25 cellular contexts compared by ENCODE assay signal in the genomic region with DNA sequence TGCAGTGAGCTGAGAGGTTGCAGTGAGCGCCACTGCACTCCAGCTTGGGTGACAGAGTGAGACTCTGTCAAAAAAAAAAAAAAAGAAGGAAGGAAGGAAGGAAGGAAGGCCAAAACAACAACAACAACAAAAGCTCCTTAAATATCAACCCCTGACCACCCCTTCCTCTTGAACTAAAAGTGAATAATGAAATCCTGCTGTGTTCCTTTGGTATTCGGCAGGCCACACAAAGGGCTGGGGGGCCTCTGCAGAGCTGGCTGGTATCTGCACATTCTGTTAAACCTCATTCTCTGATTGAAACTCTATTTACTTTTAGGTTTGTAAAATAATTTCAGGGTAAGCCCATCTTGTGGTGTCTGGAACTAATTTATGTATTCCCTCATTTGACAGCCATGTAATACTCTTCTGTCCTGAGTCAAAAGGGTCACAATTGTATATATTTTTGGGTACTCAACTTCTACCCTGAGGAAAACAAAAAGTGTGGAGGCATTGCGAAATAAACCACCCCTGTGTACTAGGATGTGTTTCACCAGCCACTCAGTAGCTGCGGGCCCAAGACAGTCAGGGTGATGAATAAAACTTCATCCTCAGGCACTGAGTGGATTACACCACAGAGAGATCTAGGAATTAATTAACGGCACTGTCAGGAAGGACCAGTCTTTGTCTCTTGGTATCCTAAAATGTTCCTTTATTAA.
"Had no signal": no experiment of that assay in that cellular context is flagged by ENCODE, and none has a peak within 500 bp of the region (broad histone marks: within the 10 kb centered on the region; RNA-seq: fewer than 3 reads in every experiment).

No MANE protein-coding gene starts in this region.

- H3K4me3 ChIP-seq: colonic mucosa, dorsolateral prefrontal cortex, pancreas, psoas muscle, right atrium auricular region, spleen, upper lobe of left lung had no signal

- H3K4me1 ChIP-seq: colonic mucosa, foreskin keratinocyte, pancreas, psoas muscle, right atrium auricular region, spleen, upper lobe of left lung had no signal

- H3K36me3 ChIP-seq: colonic mucosa, pancreas, right atrium auricular region, spleen, upper lobe of left lung had no signal

- H3K4me3 Mint-ChIP-seq: activated naive CD8-positive, alpha-beta T cell treated with anti-CD3 and anti-CD28 coated beads for 36 hours; natural killer cell treated with Interleukin-12 subunit alpha and Interleukin-12 subunit beta and Interleukin-15 and Interleukin-18, amount 100 ng/mL, for 72 hours; T-helper 1 cell treated with Interleukin-12 subunit alpha and Interleukin-12 subunit beta and Interleukin-4 antibody, amounts not matched to agents 30 μg/mL and 1 μg/mL, for 36 hours had no signal

- H3K27ac ChIP-seq: colonic mucosa, dorsolateral prefrontal cortex, foreskin keratinocyte, pancreas, psoas muscle, right atrium auricular region, spleen, upper lobe of left lung had no signal

- ATAC-seq: foreskin keratinocyte; left cardiac atrium; natural killer cell treated with Interleukin-12 subunit alpha and Interleukin-12 subunit beta and Interleukin-15 and Interleukin-18, amount 100 ng/mL, for 72 hours; pancreas; psoas muscle; stimulated activated naive CD8-positive, alpha-beta T cell treated with anti-CD3 and anti-CD28 coated beads, Interleukin-15, Interleukin-2, amounts not matched to agents 100 U/mL and 50 U/mL, for 24 hours had no signal

- H3K4me1 Mint-ChIP-seq: activated naive CD8-positive, alpha-beta T cell treated with anti-CD3 and anti-CD28 coated beads for 36 hours had no signal

- DNase-seq: activated CD4-positive, alpha-beta T cell treated with anti-CD3 and anti-CD28 coated beads for 4 hours; activated CD4-positive, alpha-beta T cell treated with anti-CD3 and anti-CD28 coated beads, Interleukin-2, amount 50 U/mL, for 48 hours; activated CD4-positive, CD25-positive, alpha-beta regulatory T cell; activated CD8-positive, alpha-beta memory T cell treated with anti-CD3 and anti-CD28 coated beads, Interleukin-2, amount 50 U/mL, for 48 hours; activated naive CD4-positive, alpha-beta T cell treated with Interleukin-2 at 50 U/mL for 16 hours; activated naive CD8-positive, alpha-beta T cell treated with anti-CD3 and anti-CD28 coated beads for 36 hours; activated T-cell treated with anti-CD3 and anti-CD28 coated beads, Interleukin-2, amount 50 U/mL, for 48 hours; colonic mucosa; dorsolateral prefrontal cortex; erythroblast; foreskin keratinocyte; glutamatergic neuron; hippocampal formation; islet precursor cell; left cardiac atrium; pancreas; psoas muscle; spleen; stimulated activated CD4-positive, alpha-beta T cell treated with anti-CD3 and anti-CD28 coated beads, Interleukin-4, amount 100 ng/mL, for 24 hours; stimulated activated naive CD8-positive, alpha-beta T cell treated with anti-CD3 and anti-CD28 coated beads, Interleukin-15, Interleukin-2, amounts not matched to agents 100 U/mL and 50 U/mL, for 24 hours; T1000; upper lobe of left lung had no signal

- H3K27ac Mint-ChIP-seq: activated naive CD8-positive, alpha-beta T cell treated with anti-CD3 and anti-CD28 coated beads for 36 hours; natural killer cell treated with Interleukin-12 subunit alpha and Interleukin-12 subunit beta and Interleukin-15 and Interleukin-18, amount 100 ng/mL, for 72 hours; T-helper 1 cell treated with Interleukin-12 subunit alpha and Interleukin-12 subunit beta and Interleukin-4 antibody, amounts not matched to agents 30 μg/mL and 1 μg/mL, for 36 hours had no signal

- H3K9me3 Mint-ChIP-seq: activated naive CD8-positive, alpha-beta T cell treated with anti-CD3 and anti-CD28 coated beads for 36 hours; natural killer cell treated with Interleukin-12 subunit alpha and Interleukin-12 subunit beta and Interleukin-15 and Interleukin-18, amount 100 ng/mL, for 72 hours; T-helper 1 cell treated with Interleukin-12 subunit alpha and Interleukin-12 subunit beta and Interleukin-4 antibody, amounts not matched to agents 30 μg/mL and 1 μg/mL, for 36 hours had no signal

- H3K9me3 ChIP-seq: colonic mucosa, pancreas, psoas muscle, right atrium auricular region, spleen, upper lobe of left lung had no signal

- H3K27me3 ChIP-seq: colonic mucosa, foreskin keratinocyte, pancreas, right atrium auricular region, upper lobe of left lung had no signal

- H3K36me3 Mint-ChIP-seq: activated naive CD8-positive, alpha-beta T cell treated with anti-CD3 and anti-CD28 coated beads for 36 hours; natural killer cell treated with Interleukin-12 subunit alpha and Interleukin-12 subunit beta and Interleukin-15 and Interleukin-18, amount 100 ng/mL, for 72 hours had no signal
